In the genomic region with DNA sequence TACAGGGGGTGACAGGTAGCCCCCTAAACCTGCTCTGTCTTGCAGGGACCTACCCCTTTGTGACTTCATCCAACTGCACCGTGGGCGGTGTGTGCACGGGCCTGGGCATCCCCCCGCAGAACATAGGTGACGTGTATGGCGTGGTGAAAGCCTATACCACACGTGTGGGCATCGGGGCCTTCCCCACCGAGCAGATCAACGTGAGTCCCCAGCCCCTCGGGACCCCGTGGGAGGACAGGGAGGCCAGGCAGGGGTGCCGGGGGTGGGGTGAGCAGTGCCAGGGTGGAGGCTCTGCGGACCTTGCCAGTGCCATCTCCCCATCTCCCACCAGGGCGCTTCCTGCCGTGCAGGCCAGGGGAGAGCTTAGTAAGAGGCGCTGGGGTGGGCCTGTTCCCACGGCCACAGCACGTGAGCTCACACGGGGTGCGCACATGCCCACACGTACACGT, we compare ENCODE assay signal across 1 cellular context.
TF ChIP-seq lines count a peak whose summit lies in the region.

No MANE protein-coding gene starts in this region.

TF ChIP-seq in GM12878, 131 proteins besides CTCF, POLR2A, EP300 and RAD21:
- TF ChIP-seq MEF2B (IDR thresholded peaks at IDR 0.05; ENCODE audit: partially characterized antibody, poor library complexity, severe bottlenecking) (peak; percentile 50), BHLHE40 (IDR thresholded peaks at IDR 0.05; ENCODE audit: borderline replicate concordance in 1 of 2, low read depth in 2 of 2, low read length in 1 of 2) (peak; percentile 53 to 93; a peak in 3 of 4 replicates), ATF7 (IDR thresholded peaks at IDR 0.05; ENCODE audit: low read depth) (peak; percentile 23; the same call in 1 of the 2 replicates), EED (IDR thresholded peaks at IDR 0.05; ENCODE audit: low read depth) (no peak), STAT3 (IDR thresholded peaks at IDR 0.05; ENCODE audit: low read depth, low read length) (no peak)
